ENCODE assay signal across 1 cellular context in genomic region chr11:76445122-76446084, GRCh38.
TF ChIP-seq lines count a peak whose summit lies in the region.

No MANE protein-coding gene starts in this region.

TF ChIP-seq in HepG2, 621 proteins besides CTCF, POLR2A, EP300 and RAD21 (continued from another document and continues in another):
- TF ChIP-seq ZC3H13 (CRISPR knock-in tag; IDR thresholded peaks at IDR 0.05) (no peak), CERS6 (CRISPR knock-in tag; IDR thresholded peaks at IDR 0.05) (no peak), ZNF33B (CRISPR knock-in tag; IDR thresholded peaks at IDR 0.05) (no peak), DMAP1 (CRISPR knock-in tag; IDR thresholded peaks at IDR 0.05) (no peak), SMARCC2 (IDR thresholded peaks at IDR 0.05) (no peak), FOXO1 (CRISPR knock-in tag; IDR thresholded peaks at IDR 0.05) (no peak), GLI4 (CRISPR knock-in tag; IDR thresholded peaks at IDR 0.05; ENCODE audit: borderline replicate concordance) (0 out of 2 replicates have a peak, but pooled peaks have one; percentile 58), ETV5 (CRISPR knock-in tag; IDR thresholded peaks at IDR 0.05; ENCODE audit: borderline replicate concordance) (no peak), SNAI1 (CRISPR knock-in tag; IDR thresholded peaks at IDR 0.05; ENCODE audit: borderline replicate concordance) (no peak), PCBP1 (IDR thresholded peaks at IDR 0.05; ENCODE audit: borderline replicate concordance, low read depth, low read length) (no peak), SP5 (CRISPR knock-in tag; IDR thresholded peaks at IDR 0.05; ENCODE audit: borderline replicate concordance, low read depth) (no peak), ZFP37 (CRISPR knock-in tag; IDR thresholded peaks at IDR 0.05; ENCODE audit: borderline replicate concordance) (no peak), NFIB (CRISPR knock-in tag; IDR thresholded peaks at IDR 0.05; ENCODE audit: borderline replicate concordance) (no peak), ZNF556 (CRISPR knock-in tag; IDR thresholded peaks at IDR 0.05; ENCODE audit: borderline replicate concordance) (no peak), ZNF564 (CRISPR knock-in tag; IDR thresholded peaks at IDR 0.05) (0 out of 2 replicates have a peak, but pooled peaks have one; percentile 53), RBAK (CRISPR knock-in tag; IDR thresholded peaks at IDR 0.05) (no peak), CREM (IDR thresholded peaks at IDR 0.05) (peak; percentile 19; the same call in 1 of the 2 replicates), CREM (CRISPR knock-in tag; IDR thresholded peaks at IDR 0.05) (no peak), ZNF687 (CRISPR knock-in tag; IDR thresholded peaks at IDR 0.05) (peak; percentile 44), CCDC6 (CRISPR knock-in tag; IDR thresholded peaks at IDR 0.05) (no peak), ZNF619 (CRISPR knock-in tag; IDR thresholded peaks at IDR 0.05) (0 out of 2 replicates have a peak, but pooled peaks have one; percentile 9), FOXJ3 (CRISPR knock-in tag; IDR thresholded peaks at IDR 0.05; ENCODE audit: borderline replicate concordance) (no peak), MTF2 (CRISPR knock-in tag; IDR thresholded peaks at IDR 0.05; ENCODE audit: borderline replicate concordance) (no peak), GATA4 (IDR thresholded peaks at IDR 0.05; ENCODE audit: borderline replicate concordance, low read depth) (no peak), E2F1 (CRISPR knock-in tag; IDR thresholded peaks at IDR 0.05) (no peak), SP2 (CRISPR knock-in tag; IDR thresholded peaks at IDR 0.05) (no peak), GATAD1 (CRISPR knock-in tag; IDR thresholded peaks at IDR 0.05) (0 out of 2 replicates have a peak, but pooled peaks have one; percentile 12), ZZZ3 (CRISPR knock-in tag; IDR thresholded peaks at IDR 0.05; ENCODE audit: borderline replicate concordance) (no peak), XBP1 (CRISPR knock-in tag; IDR thresholded peaks at IDR 0.05) (0 out of 2 replicates have a peak, but pooled peaks have one; percentile 42), TEAD2 (CRISPR knock-in tag; IDR thresholded peaks at IDR 0.05) (no peak), ZNF407 (CRISPR knock-in tag; IDR thresholded peaks at IDR 0.05; ENCODE audit: not compliant biosample characterization) (peak; percentile 65), CEBPG (CRISPR knock-in tag; IDR thresholded peaks at IDR 0.05) (no peak), ZFX (CRISPR knock-in tag; IDR thresholded peaks at IDR 0.05; ENCODE audit: low read depth) (no peak), MAFF (IDR thresholded peaks at IDR 0.05; ENCODE audit: low read depth, low read length) (no peak), TOE1 (CRISPR knock-in tag; IDR thresholded peaks at IDR 0.05) (no peak), JUN (CRISPR knock-in tag; IDR thresholded peaks at IDR 0.05) (no peak), PAF1 (CRISPR knock-in tag; IDR thresholded peaks at IDR 0.05) (no peak), NFAT5 (CRISPR knock-in tag; IDR thresholded peaks at IDR 0.05) (no peak), ZNF768 (CRISPR knock-in tag; IDR thresholded peaks at IDR 0.05) (no peak), ZNF138 (CRISPR knock-in tag; IDR thresholded peaks at IDR 0.05; ENCODE audit: low read depth) (0 out of 2 replicates have a peak, but pooled peaks have one; percentile 27), SOX6 (IDR thresholded peaks at IDR 0.05) (no peak), SOX6 (CRISPR knock-in tag; IDR thresholded peaks at IDR 0.05) (no peak), SIX1 (CRISPR knock-in tag; IDR thresholded peaks at IDR 0.05; ENCODE audit: borderline replicate concordance) (no peak), GRHL1 (CRISPR knock-in tag; conservative IDR thresholded peaks at IDR 0.05) (no peak), ZNF468 (CRISPR knock-in tag; IDR thresholded peaks at IDR 0.05) (no peak), HNRNPK (IDR thresholded peaks at IDR 0.05; ENCODE audit: low read depth, low read length, poor library complexity, severe bottlenecking) (no peak), ZFP1 (CRISPR knock-in tag; IDR thresholded peaks at IDR 0.05) (no peak), NR2F1 (CRISPR knock-in tag; IDR thresholded peaks at IDR 0.05) (no peak)
